Comparison of ENCODE assay signal across 8 cellular contexts in the genomic region with DNA sequence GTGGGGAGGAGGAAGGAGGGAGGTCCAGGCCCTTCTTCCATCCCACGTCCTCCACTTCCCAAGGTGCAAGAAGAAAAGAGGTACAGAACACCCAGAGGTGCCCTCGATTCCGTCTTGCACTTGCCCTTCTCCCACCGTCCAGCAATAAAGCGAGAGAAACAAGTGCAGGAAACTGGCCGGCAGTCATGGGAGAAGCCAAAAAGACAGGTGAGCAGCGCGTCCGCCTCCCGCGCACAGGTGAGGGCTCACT. TPM values are rescaled to one million over a fixed set of nuclear protein-coding genes. Genes with fewer than 3 reads are reported as not detected.
DNase-seq lines count a peak whose midpoint lies in the region; ATAC-seq, FAIRE-seq and TF ChIP-seq lines count a peak whose summit lies in the region.

No MANE protein-coding gene starts in this region.

- no peak for TF ChIP-seq RAD21 in GM12878 (IDR thresholded peaks at IDR 0.05; ENCODE audit: insufficient read depth, low read depth, low read length)

- H3K79me2 ChIP-seq in GM12878 (ENCODE audit: control insufficient read depth, insufficient read depth, low read length) = peaks cover 21% of the 10 kb centered on the region

- no peak for TF ChIP-seq EP300 in GM12878 (IDR thresholded peaks at IDR 0.05; ENCODE audit: borderline replicate concordance in 1 of 2, control insufficient read depth in 1 of 2, low read depth in 2 of 2, low read length in 2 of 2)

- no peak for FAIRE-seq in GM12878 (lab: Jason Lieb, UNC)

- CTCF ChIA-PET in BJ (lab: Yijun Ruan, JAX) = interaction anchor here (0.9 to 1.7 kb wide), 3 partner anchors 14 to 221 kb away, joined by 3 to 5 read pairs (median 3); no protein-coding TSS in a partner anchor
- CTCF ChIA-PET in GM12878 (lab: Yijun Ruan, JAX) = interaction anchor here (0.6 to 4.0 kb wide), 13 partner anchors 9 to 172 kb away, joined by 3 to 21 read pairs (median 4); a partner anchor contains a TSS

- H3K36me3 ChIP-seq in BJ (ENCODE audit: control insufficient read depth, insufficient read depth, low read length) (no peaks in the 10 kb centered on the region), GM12878 (ENCODE audit: control insufficient read depth in 2 of 2, insufficient read depth in 2 of 2, low read length in 1 of 2) (no peaks in the 10 kb centered on the region; a peak in 1 of 4 replicates), mesodermal cell (ENCODE audit: control insufficient read depth, insufficient read depth, low read length) (no peaks in the 10 kb centered on the region)

- H4K20me1 ChIP-seq in GM12878 (ENCODE audit: control insufficient read depth, insufficient read depth) = no peaks in the 10 kb centered on the region

- H3K27me3 ChIP-seq in BJ (ENCODE audit: control insufficient read depth, insufficient read depth, low read length) (no peaks in the 10 kb centered on the region), GM12878 (replicated peaks in 1 of 2; ENCODE audit: control insufficient read depth in 2 of 2, insufficient read depth in 2 of 2, low read length in 1 of 2) (no peaks in the 10 kb centered on the region)

- ATAC-seq in HG02885 (IDR thresholded peaks at IDR 0.05; ENCODE audit: poor library complexity, unreplicated experiment) = peak; percentile 3
- ATAC-seq in GM12878 = peak; percentile 1; the same call in 1 of the 3 replicates
- ATAC-seq in HG02610 (IDR thresholded peaks at IDR 0.05; ENCODE audit: unreplicated experiment) = no peak
- ATAC-seq in GM18520 (IDR thresholded peaks at IDR 0.05; ENCODE audit: unreplicated experiment) = no peak

- H3K9me3 ChIP-seq in GM12878 (replicated peaks; ENCODE audit: control insufficient read depth, insufficient read depth, low read length) (no peaks in the 10 kb centered on the region), mesodermal cell (ENCODE audit: control insufficient read depth, low read length) (no peaks in the 10 kb centered on the region)

- H2AFZ ChIP-seq in GM12878 (ENCODE audit: control insufficient read depth, low read depth, low read length) = peak overlapping the region; percentile 85

- H3K4me1 ChIP-seq in GM12878 (ENCODE audit: control insufficient read depth, insufficient read depth, low read length) = peaks cover 18% of the 10 kb centered on the region
- peaks cover 19% of the 10 kb centered on the region for H3K4me1 ChIP-seq in mesodermal cell (ENCODE audit: control insufficient read depth, insufficient read depth, low read length, poor library complexity, severe bottlenecking)

- TF ChIP-seq CTCF in BJ (IDR thresholded peaks at IDR 0.05; ENCODE audit: insufficient read depth, low read depth, low read length) (no peak), GM12878 (IDR thresholded peaks at IDR 0.05 in 2 of 3, conservative IDR thresholded peaks at IDR 0.05 in 1 of 3; ENCODE audit: control insufficient read depth in 2 of 3, extremely low read depth in 1 of 3, insufficient read depth in 1 of 3, low read depth in 3 of 3, low read length in 3 of 3) (no peak)

- H3K4me3 ChIP-seq in BJ (ENCODE audit: low read depth, low read length) = peak overlapping the region; percentile 72
- H3K4me3 ChIP-seq in GM12878 = peak overlapping the region; percentile 99
- peak overlapping the region; percentile 59 for H3K4me3 ChIP-seq in mesodermal cell (ENCODE audit: extremely low read depth, insufficient read depth, low read length, poor library complexity, severe bottlenecking)

- no peak for TF ChIP-seq POLR2A in GM12878 (IDR thresholded peaks at IDR 0.05; ENCODE audit: low read depth, low read length)

- H3K27ac ChIP-seq in GM12878 (ENCODE audit: control insufficient read depth, insufficient read depth) = peak overlapping the region; percentile 88
- no peak overlapping the region for H3K27ac ChIP-seq in mesodermal cell (ENCODE audit: low read depth, low read length, severe bottlenecking)

- BruUV-seq in GM12878 (replicated peaks; lab: Mats Ljungman, UMichigan) = TSS peak; percentile 68

- in situ Hi-C loops in GM12878 (cut with MboI) = no loop called here

- peak overlapping the region; percentile 90 for H3K9ac ChIP-seq in GM12878 (ENCODE audit: control insufficient read depth, insufficient read depth, low read length)

- DNase-seq in BJ (ENCODE audit: low read depth) (no peak), GM12878 (ENCODE audit: low read depth, low spot score) (no peak), midbrain (lab: John Stamatoyannopoulos, UW) (no peak), H4 (ENCODE audit: low spot score) (no peak)

- SMC1A ChIA-PET in GM12878 (lab: Charles Lee; ENCODE audit: uncharacterized antibody, unreplicated experiment) = interaction anchor here (0.6 to 3.4 kb wide), 7 partner anchors 12 to 96 kb away, joined by 3 to 23 read pairs (median 4); a partner anchor contains a TSS

- RAD21 ChIA-PET in GM12878 (lab: Charles Lee; ENCODE audit: unreplicated experiment) = interaction anchor here (0.7 to 3.7 kb wide), 10 partner anchors 11 to 925 kb away, joined by 4 to 20 read pairs (median 7); a partner anchor contains a TSS

- whole genome bisulfite sequencing in GM12878 (ENCODE audit: insufficient coverage, insufficient replicate concordance, low lambda C conversion rate, missing lambda C conversion rate) = 0% methylated on average over 11 of the region's 11 CpGs
- WGBS in mesodermal cell (ENCODE audit: insufficient coverage in 2 of 2), 2 experiments = 0% methylated on average over 8 to 10 of the region's 11 CpGs

- POLR2A ChIA-PET in BJ (lab: Charles Lee) = no interaction called here
- POLR2A ChIA-PET in GM12878 (lab: Charles Lee) = interaction anchor here (0.5 to 6.1 kb wide), 22 partner anchors 9 to 399 kb away, joined by 3 to 69 read pairs (median 5); a partner anchor contains a TSS

- intact Hi-C loops in GM12878 (cut with micrococcal nuclease; ENCODE audit: unreplicated experiment) = loop anchor here (2.0 kb wide), 2 partner anchors 17 to 53 kb away; a partner anchor contains a TSS

- peak overlapping the region; percentile 95 for H3K4me2 ChIP-seq in GM12878 (ENCODE audit: control insufficient read depth, insufficient read depth)

RNA-seq across cellular contexts. Expression of a gene that starts 1.3 kb away (rescaled TPM):
- not detected in 2 replicates for polyA plus RNA-seq in BJ (2011; rRNA removed)
- not detected in 2 replicates for polyA minus RNA-seq in BJ (2011; rRNA and poly(A)+ RNA removed)
- total RNA-seq in GM12878 (2013; cell fraction: nucleolus; rRNA removed) = 0.69 and 0.98 TPM in 2 replicates
- total RNA-seq in GM12878 (2014; rRNA removed) = 0.60 and 1.1 TPM in 2 replicates
- 0.09 TPM in 1 of 2 replicates, not detected in the other for total RNA-seq in GM12878 (2014; rRNA removed; fragmentation: Illumina TruSeq; extraction: Trizol)
- 0.19 and 0.33 TPM in 2 replicates for total RNA-seq in GM12878 (2021)
- not detected for polyA plus RNA-seq in GM12878 (2011; ENCODE audit: low read depth)
- 0.06 and 0.11 TPM in 2 replicates for polyA plus RNA-seq in GM12878 (2011; rRNA removed)
- polyA plus RNA-seq in GM12878 (2011; cell fraction: cytosol; rRNA removed) = 0.31 and 0.35 TPM in 2 replicates
- 0.36 and 0.92 TPM in 2 replicates for polyA plus RNA-seq in GM12878 (2011; cell fraction: nucleus; rRNA removed)
- polyA plus RNA-seq in GM12878 (2012) = 0.76 and 1.3 TPM in 2 replicates
- polyA plus RNA-seq in GM12878 (2014; fragmentation: Illumina TruSeq; extraction: Trizol) = 0.29 TPM in 2 replicates
- polyA plus RNA-seq in GM12878 (2014; fragmentation: Nextera tagmentation; extraction: Ambion mirVana) = under 1 TPM; 0.06 to 0.07 TPM
- polyA plus RNA-seq in GM12878 (2014; rRNA removed) = 0.49 and 0.65 TPM in 2 replicates
- polyA plus RNA-seq in GM12878 (2016; fragmentation: Nextera tagmentation; extraction: Ambion mirVana) = under 1 TPM; 0.34 to 0.63 TPM
- polyA minus RNA-seq in GM12878 (2011; rRNA and poly(A)+ RNA removed) = 0.80 and 2.3 TPM in 2 replicates
- polyA minus RNA-seq in GM12878 (2011; cell fraction: cytosol; rRNA and poly(A)+ RNA removed) = 1.1 TPM in 1 of 2 replicates, not detected in the other
- polyA minus RNA-seq in GM12878 (2011; cell fraction: nucleus; rRNA and poly(A)+ RNA removed) = 2.2 and 4.5 TPM in 2 replicates
- polyA plus RNA-seq in mesodermal cell (2013, experiment 1 of 2) = not detected
- not detected for polyA plus RNA-seq in mesodermal cell (2013, experiment 2 of 2)
- total RNA-seq in H4 (2014; rRNA removed; shearing (Covaris generic)) = not detected in 2 replicates

RNA-seq across cellular contexts. Expression of a gene that starts 17.7 kb away (rescaled TPM):
- polyA plus RNA-seq in BJ (2011; rRNA removed) (51.2 and 74.4 TPM in 2 replicates), GM12878 (2011; rRNA removed) (21.7 and 31.5 TPM in 2 replicates), GM12878 (2014; fragmentation: Illumina TruSeq; extraction: Trizol) (34.4 and 84.2 TPM in 2 replicates), GM12878 (2014; fragmentation: Nextera tagmentation; extraction: Ambion mirVana) (10 to 100 TPM; 20.4 to 45.2 TPM), GM12878 (2014; rRNA removed) (75.9 and 88.0 TPM in 2 replicates), GM12878 (2016; fragmentation: Nextera tagmentation; extraction: Ambion mirVana) (100 to 1,000 TPM; 116 to 121 TPM)
- polyA minus RNA-seq in BJ (2011; rRNA and poly(A)+ RNA removed) = 22.3 and 31.1 TPM in 2 replicates
- total RNA-seq in GM12878 (2013; cell fraction: nucleolus; rRNA removed) = 12.4 and 13.3 TPM in 2 replicates
- total RNA-seq in GM12878 (2014; rRNA removed) (66.5 and 67.6 TPM in 2 replicates), GM12878 (2014; rRNA removed; fragmentation: Illumina TruSeq; extraction: Trizol) (47.8 and 49.6 TPM in 2 replicates), GM12878 (2021) (82.5 and 85.5 TPM in 2 replicates)
- polyA plus RNA-seq in GM12878 (2011; ENCODE audit: low read depth) = 23.2 TPM
- polyA plus RNA-seq in GM12878 (2011; cell fraction: cytosol; rRNA removed) = 88.8 and 91.7 TPM in 2 replicates
- 81.7 and 82.8 TPM in 2 replicates for polyA plus RNA-seq in GM12878 (2011; cell fraction: nucleus; rRNA removed)
- polyA plus RNA-seq in GM12878 (2012) = 53.7 and 56.5 TPM in 2 replicates
- 8.9 and 26.7 TPM in 2 replicates for polyA minus RNA-seq in GM12878 (2011; rRNA and poly(A)+ RNA removed)
- 10.2 and 11.4 TPM in 2 replicates for polyA minus RNA-seq in GM12878 (2011; cell fraction: cytosol; rRNA and poly(A)+ RNA removed)
- polyA minus RNA-seq in GM12878 (2011; cell fraction: nucleus; rRNA and poly(A)+ RNA removed) = 7.9 and 8.4 TPM in 2 replicates
- 90.8 TPM for polyA plus RNA-seq in mesodermal cell (2013, experiment 1 of 2)
- 74.4 TPM for polyA plus RNA-seq in mesodermal cell (2013, experiment 2 of 2)
- total RNA-seq in H4 (2014; rRNA removed; shearing (Covaris generic)) = 47.4 and 64.5 TPM in 2 replicates

RNA-seq across cellular contexts. Expression of a gene that starts 29.4 kb away (rescaled TPM):
- polyA plus RNA-seq in BJ (2011; rRNA removed) (3.5 and 7.5 TPM in 2 replicates), GM12878 (2011; rRNA removed) (1.3 and 3.1 TPM in 2 replicates), GM12878 (2014; fragmentation: Illumina TruSeq; extraction: Trizol) (0.11 and 0.54 TPM in 2 replicates), GM12878 (2014; fragmentation: Nextera tagmentation; extraction: Ambion mirVana) (under 1 TPM; 0.13 to 0.66 TPM), GM12878 (2014; rRNA removed) (12.6 and 15.3 TPM in 2 replicates), GM12878 (2016; fragmentation: Nextera tagmentation; extraction: Ambion mirVana) (10 to 100 TPM; 19.5 to 21.3 TPM)
- 0.77 and 1.2 TPM in 2 replicates for polyA minus RNA-seq in BJ (2011; rRNA and poly(A)+ RNA removed)
- total RNA-seq in GM12878 (2013; cell fraction: nucleolus; rRNA removed) = 2.2 TPM in 2 replicates
- total RNA-seq in GM12878 (2014; rRNA removed) (13.8 and 14.4 TPM in 2 replicates), GM12878 (2014; rRNA removed; fragmentation: Illumina TruSeq; extraction: Trizol) (1.8 and 1.9 TPM in 2 replicates), GM12878 (2021) (13.5 and 14.7 TPM in 2 replicates)
- polyA plus RNA-seq in GM12878 (2011; ENCODE audit: low read depth) = 2.1 TPM
- 9.5 and 16.7 TPM in 2 replicates for polyA plus RNA-seq in GM12878 (2011; cell fraction: cytosol; rRNA removed)
- polyA plus RNA-seq in GM12878 (2011; cell fraction: nucleus; rRNA removed) = 24.6 and 34.7 TPM in 2 replicates
- polyA plus RNA-seq in GM12878 (2012) = 5.9 and 7.7 TPM in 2 replicates
- polyA minus RNA-seq in GM12878 (2011; rRNA and poly(A)+ RNA removed) = 0.73 and 1.8 TPM in 2 replicates
- 2.9 TPM in 2 replicates for polyA minus RNA-seq in GM12878 (2011; cell fraction: cytosol; rRNA and poly(A)+ RNA removed)
- polyA minus RNA-seq in GM12878 (2011; cell fraction: nucleus; rRNA and poly(A)+ RNA removed) = 3.0 and 3.5 TPM in 2 replicates
- polyA plus RNA-seq in mesodermal cell (2013, experiment 1 of 2) = 9.8 TPM
- polyA plus RNA-seq in mesodermal cell (2013, experiment 2 of 2) = 7.5 TPM
- total RNA-seq in H4 (2014; rRNA removed; shearing (Covaris generic)) = 7.3 and 10.3 TPM in 2 replicates

RNA-seq across cellular contexts. Expression of a gene that starts 31.5 kb away (rescaled TPM):
- polyA plus RNA-seq in BJ (2011; rRNA removed) (1.2 and 1.8 TPM in 2 replicates), GM12878 (2011; rRNA removed) (0.41 and 0.55 TPM in 2 replicates), GM12878 (2014; fragmentation: Illumina TruSeq; extraction: Trizol) (0.16 TPM in 1 of 2 replicates, not detected in the other), GM12878 (2014; fragmentation: Nextera tagmentation; extraction: Ambion mirVana) (not detected), GM12878 (2014; rRNA removed) (0.25 and 0.77 TPM in 2 replicates), GM12878 (2016; fragmentation: Nextera tagmentation; extraction: Ambion mirVana) (1 to 10 TPM; 1.7 to 2.0 TPM)
- 0.81 and 0.98 TPM in 2 replicates for polyA minus RNA-seq in BJ (2011; rRNA and poly(A)+ RNA removed)
- total RNA-seq in GM12878 (2013; cell fraction: nucleolus; rRNA removed) = 0.83 and 1.1 TPM in 2 replicates
- total RNA-seq in GM12878 (2014; rRNA removed) (0.11 and 0.27 TPM in 2 replicates), GM12878 (2014; rRNA removed; fragmentation: Illumina TruSeq; extraction: Trizol) (0.09 and 0.18 TPM in 2 replicates), GM12878 (2021) (0.16 and 0.56 TPM in 2 replicates)
- 0.41 TPM for polyA plus RNA-seq in GM12878 (2011; ENCODE audit: low read depth)
- 0.43 and 0.57 TPM in 2 replicates for polyA plus RNA-seq in GM12878 (2011; cell fraction: cytosol; rRNA removed)
- polyA plus RNA-seq in GM12878 (2011; cell fraction: nucleus; rRNA removed) = 3.5 and 3.8 TPM in 2 replicates
- 2.1 and 2.8 TPM in 2 replicates for polyA plus RNA-seq in GM12878 (2012)
- polyA minus RNA-seq in GM12878 (2011; rRNA and poly(A)+ RNA removed) = 0.93 and 0.95 TPM in 2 replicates
- polyA minus RNA-seq in GM12878 (2011; cell fraction: cytosol; rRNA and poly(A)+ RNA removed) = not detected in 2 replicates
- polyA minus RNA-seq in GM12878 (2011; cell fraction: nucleus; rRNA and poly(A)+ RNA removed) = 1.1 TPM in 2 replicates
- polyA plus RNA-seq in mesodermal cell (2013, experiment 1 of 2) = 6.6 TPM
- 5.9 TPM for polyA plus RNA-seq in mesodermal cell (2013, experiment 2 of 2)
- total RNA-seq in H4 (2014; rRNA removed; shearing (Covaris generic)) = 0.06 TPM in 1 of 2 replicates, not detected in the other

RNA-seq across cellular contexts. Expression of a gene that starts 52.5 kb away (rescaled TPM):
- polyA plus RNA-seq in BJ (2011; rRNA removed) = 178 and 216 TPM in 2 replicates
- polyA minus RNA-seq in BJ (2011; rRNA and poly(A)+ RNA removed) = 148 and 200 TPM in 2 replicates
- total RNA-seq in GM12878 (2013; cell fraction: nucleolus; rRNA removed) = 29.4 and 37.3 TPM in 2 replicates
- total RNA-seq in GM12878 (2014; rRNA removed) = 74.7 and 78.7 TPM in 2 replicates
- 59.9 and 61.5 TPM in 2 replicates for total RNA-seq in GM12878 (2014; rRNA removed; fragmentation: Illumina TruSeq; extraction: Trizol)
- 78.4 and 80.0 TPM in 2 replicates for total RNA-seq in GM12878 (2021)
- 19.6 TPM for polyA plus RNA-seq in GM12878 (2011; ENCODE audit: low read depth)
- polyA plus RNA-seq in GM12878 (2011; rRNA removed) = 67.2 and 97.2 TPM in 2 replicates
- polyA plus RNA-seq in GM12878 (2011; cell fraction: cytosol; rRNA removed) = 94.0 and 129 TPM in 2 replicates
- polyA plus RNA-seq in GM12878 (2011; cell fraction: nucleus; rRNA removed) = 115 and 128 TPM in 2 replicates
- 28.9 and 30.0 TPM in 2 replicates for polyA plus RNA-seq in GM12878 (2012)
- polyA plus RNA-seq in GM12878 (2014; fragmentation: Illumina TruSeq; extraction: Trizol) = 58.3 and 77.9 TPM in 2 replicates
- 10 to 100 TPM; 43.0 to 54.5 TPM for polyA plus RNA-seq in GM12878 (2014; fragmentation: Nextera tagmentation; extraction: Ambion mirVana)
- polyA plus RNA-seq in GM12878 (2014; rRNA removed) = 82.8 and 93.5 TPM in 2 replicates
- polyA plus RNA-seq in GM12878 (2016; fragmentation: Nextera tagmentation; extraction: Ambion mirVana) = 100 to 1,000 TPM; 107 to 110 TPM
- 91.0 and 101 TPM in 2 replicates for polyA minus RNA-seq in GM12878 (2011; rRNA and poly(A)+ RNA removed)
- 25.4 and 26.3 TPM in 2 replicates for polyA minus RNA-seq in GM12878 (2011; cell fraction: cytosol; rRNA and poly(A)+ RNA removed)
- 31.6 and 53.7 TPM in 2 replicates for polyA minus RNA-seq in GM12878 (2011; cell fraction: nucleus; rRNA and poly(A)+ RNA removed)
- polyA plus RNA-seq in mesodermal cell (2013, experiment 1 of 2) = 142 TPM
- 122 TPM for polyA plus RNA-seq in mesodermal cell (2013, experiment 2 of 2)
- total RNA-seq in H4 (2014; rRNA removed; shearing (Covaris generic)) = 100 and 172 TPM in 2 replicates

Comparison
In these comparisons a context has a peak if more than half of its experiments do, and no peak if none do; other contexts are left out.
1. ATAC-seq: peak in HG02885 (single experiment) and GM12878 (single experiment); none in HG02610 (single experiment) and GM18520 (single experiment).
2. Peak in every context shown above with its lines, with median percentiles within 50 percentile points of each other: H3K4me3 ChIP-seq.